ENCODE assay signal across 22 cellular contexts in the genomic region with DNA sequence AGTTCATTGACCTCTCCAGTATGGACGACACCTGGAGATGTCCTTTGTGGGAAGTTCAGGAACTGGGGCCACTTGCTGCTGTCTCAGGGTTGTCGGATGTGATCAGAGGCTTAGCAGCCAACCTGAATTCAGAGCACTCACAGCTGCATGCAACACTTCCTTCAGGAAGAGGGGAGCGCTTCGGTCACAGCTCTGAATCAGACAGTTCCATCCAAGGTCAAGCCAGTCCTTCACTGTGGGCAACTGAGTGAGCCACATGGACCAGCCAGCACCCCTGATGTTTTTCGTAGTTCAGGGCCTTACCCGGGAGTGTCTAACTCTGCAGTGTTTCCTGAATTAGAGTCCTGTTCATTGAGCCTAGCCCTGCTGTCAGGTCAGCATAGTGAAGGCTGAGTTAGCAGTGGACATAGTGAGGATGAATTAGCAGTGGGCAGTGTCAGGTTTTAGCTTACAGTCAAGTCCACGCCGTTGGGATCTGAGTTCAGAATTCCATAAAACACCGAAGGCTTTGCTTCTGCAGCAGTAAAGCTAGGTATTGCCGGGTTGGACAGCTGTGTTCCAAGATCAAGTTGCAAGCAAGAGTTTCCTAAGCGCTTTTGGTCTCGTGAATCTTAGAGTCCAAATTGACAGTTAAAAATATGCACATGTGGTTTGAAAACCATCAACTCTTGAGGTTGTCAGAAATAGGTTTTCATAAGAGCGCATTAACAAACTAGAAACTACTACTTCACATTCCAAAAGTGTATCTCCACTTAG. TPM values are rescaled to one million over a fixed set of nuclear protein-coding genes. Genes with fewer than 3 reads are reported as not detected.
"Had no signal": no experiment of that assay in that cellular context is flagged by ENCODE, and none has a peak within 500 bp of the region (broad histone marks: within the 10 kb centered on the region; RNA-seq: fewer than 3 reads in every experiment).

No MANE protein-coding gene starts in this region.

- H3K4me3 Mint-ChIP-seq: activated CD8-positive, alpha-beta T cell treated with anti-CD3 and anti-CD28 coated beads, Interleukin-2, amount 10 ng/mL, durations not matched to agents 7 days and 5 days; activated naive CD4-positive, alpha-beta T cell treated with anti-CD3 and anti-CD28 coated beads, Interleukin-2, amount 50 U/mL, for 24 hours; nephron progenitor cell had no signal

- H3K27ac Mint-ChIP-seq: activated CD8-positive, alpha-beta T cell treated with anti-CD3 and anti-CD28 coated beads, Interleukin-2, amount 10 ng/mL, durations not matched to agents 7 days and 5 days; activated naive CD4-positive, alpha-beta T cell treated with anti-CD3 and anti-CD28 coated beads, Interleukin-2, amount 50 U/mL, for 24 hours; nephron progenitor cell had no signal

- H3K4me3 ChIP-seq: pancreas, upper lobe of left lung had no signal

- H3K9me3 ChIP-seq: pancreas had no signal

- H3K27me3 ChIP-seq: pancreas, upper lobe of left lung had no signal

- H3K9me3 Mint-ChIP-seq: activated naive CD4-positive, alpha-beta T cell treated with anti-CD3 and anti-CD28 coated beads, Interleukin-2, amount 50 U/mL, for 24 hours had no signal

- FAIRE-seq: pancreas had no signal

- ATAC-seq: activated CD8-positive, alpha-beta T cell treated with anti-CD3 and anti-CD28 coated beads, Interleukin-2, amount 10 ng/mL, durations not matched to agents 7 days and 5 days; pancreas; sciatic nerve had no signal

- H3K27ac ChIP-seq: pancreas, upper lobe of left lung had no signal

- H3K27me3 Mint-ChIP-seq: activated naive CD4-positive, alpha-beta T cell treated with anti-CD3 and anti-CD28 coated beads, Interleukin-2, amount 50 U/mL, for 24 hours had no signal

- DNase-seq: activated CD4-positive, alpha-beta T cell treated with anti-CD3 and anti-CD28 coated beads for 1 hour; activated CD4-positive, alpha-beta T cell treated with anti-CD3 and anti-CD28 coated beads, Interleukin-2, amount 50 U/mL, for 1 hour; activated CD8-positive, alpha-beta T cell treated with anti-CD3 and anti-CD28 coated beads, Interleukin-2, amount 10 ng/mL, durations not matched to agents 7 days and 5 days; activated gamma-delta T cell treated with Interleukin-2 at 50 U/mL for 16 hours; aorta; central memory CD4-positive, alpha-beta T cell; dermis blood vessel endothelial cell; effector CD8-positive, alpha-beta T cell; foreskin melanocyte; glutamatergic neuron; hypothalamus; left ventricle myocardium superior; mammary epithelial cell; midbrain; nephron progenitor cell; pancreas; stimulated activated CD4-positive, alpha-beta T cell treated with anti-CD3 and anti-CD28 coated beads, Interleukin-4, amount 100 ng/mL, for 24 hours; stimulated activated naive CD4-positive, alpha-beta T cell treated with Interleukin-2 at 50 U/mL for 16 hours; T-helper 1 cell; upper lobe of left lung had no signal

RNA-seq across cellular contexts. Expression of gene ZNF556, which starts 20.8 kb away (rescaled TPM):
- total RNA-seq: activated CD8-positive, alpha-beta T cell treated with anti-CD3 and anti-CD28 coated beads, Interleukin-2, amount 10 ng/mL, durations not matched to agents 7 days and 5 days; left ventricle myocardium superior; upper lobe of left lung had no signal
- polyA plus RNA-seq: aorta, mammary epithelial cell, pancreas had no signal
